ENCODE assay signal across 4 cellular contexts in genomic region chr15:30349803-30350202, GRCh38. TPM values are rescaled to one million over a fixed set of nuclear protein-coding genes. Genes with fewer than 3 reads are reported as not detected.
"Had no signal": no experiment of that assay in that cellular context is flagged by ENCODE, and none has a peak within 500 bp of the region (broad histone marks: within the 10 kb centered on the region; RNA-seq: fewer than 3 reads in every experiment).

No MANE protein-coding gene starts in this region.

RNA-seq across cellular contexts. Expression of gene CHRFAM7A, which starts 43.5 kb away (rescaled TPM):
- total RNA-seq: activated naive CD4-positive, alpha-beta T cell treated with anti-CD3 and anti-CD28 coated beads for 36 hours; activated T-helper 1 cell treated with anti-CD3 and anti-CD28 coated beads, Interleukin-12 subunit alpha, Interleukin-12 subunit beta, Interleukin-2, Interleukin-4 antibody, amounts not matched to agents 30 ng/mL and 10 ng/mL and 1 ng/mL, durations not matched to agents 14 hours and 24 hours and 36 hours; activated T-helper 17 cell treated with anti-CD3 and anti-CD28 coated beads, Interleukin-2, amount 50 U/mL, for 72 hours; activated T-helper 2 cell treated with anti-CD3 and anti-CD28 coated beads, Interferon-gamma antibody, Interleukin-2, Interleukin-4, amounts not matched to agents 10 μg/mL and 5 μg/mL and 100 μg/mL, durations not matched to agents 14 hours and 24 hours and 36 hours had no signal
